1 cellular context compared by ENCODE assay signal in genomic region chr1:155023627-155024026, GRCh38.
TF ChIP-seq lines count a peak whose summit lies in the region.

No MANE protein-coding gene starts in this region.

TF ChIP-seq in HepG2, 621 proteins besides CTCF, POLR2A, EP300 and RAD21:
- no peak for TF ChIP-seq THAP9 (CRISPR knock-in tag; IDR thresholded peaks at IDR 0.05; ENCODE audit: borderline replicate concordance)
- no peak for TF ChIP-seq RBFOX2 (IDR thresholded peaks at IDR 0.05; ENCODE audit: low read depth, low read length)
- no peak for TF ChIP-seq NPAS2 (CRISPR knock-in tag; IDR thresholded peaks at IDR 0.05; ENCODE audit: borderline replicate concordance)
TF ChIP-seq in HepG2: peak in this region for 0.
